In genomic region chr3:52770581-52771333, GRCh38 we compare ENCODE assay signal across 8 cellular contexts. TPM values are rescaled to one million over a fixed set of nuclear protein-coding genes. Genes with fewer than 3 reads are reported as not detected.
DNase-seq lines count a peak whose midpoint lies in the region; ATAC-seq and TF ChIP-seq lines count a peak whose summit lies in the region.

TSS of gene NEK4 (minus strand) at chr3:52770940. CDS start at chr3:52770746, 194 bp downstream.

- peaks cover 1% of the 10 kb centered on the region for H3K36me3 Mint-ChIP-seq in progenitor cell of endocrine pancreas (ENCODE audit: insufficient read depth)

- peak within 1 kb of the TSS; percentile 87 for H3K27ac ChIP-seq in left ventricle myocardium inferior (replicated peaks)
- peak within 1 kb of the TSS; percentile 82 for H3K27ac ChIP-seq in upper lobe of right lung

- TF ChIP-seq POLR2A in GM15510 (IDR thresholded peaks at IDR 0.05; ENCODE audit: borderline replicate concordance, extremely low read depth, insufficient read length): peak; percentile 90

- peak within 1 kb of the TSS; percentile 95 for H3K4me3 ChIP-seq in left ventricle myocardium inferior
- peak within 1 kb of the TSS; percentile 87 for H3K4me3 ChIP-seq in upper lobe of right lung

- H3K4me1 ChIP-seq in left ventricle myocardium inferior (peaks cover 26% of the 10 kb centered on the region), upper lobe of right lung (peaks cover 14% of the 10 kb centered on the region)

- H3K4me1 Mint-ChIP-seq in progenitor cell of endocrine pancreas (ENCODE audit: low read depth): peaks cover 21% of the 10 kb centered on the region

- no peaks in the 10 kb centered on the region for H3K9me3 Mint-ChIP-seq in progenitor cell of endocrine pancreas (ENCODE audit: low read depth)

- peak within 1 kb of the TSS; percentile 92 for H3K4me3 Mint-ChIP-seq in progenitor cell of endocrine pancreas (ENCODE audit: low read depth)

- peak; percentile 88 for ATAC-seq in HG02884 (IDR thresholded peaks at IDR 0.05; ENCODE audit: unreplicated experiment)
- peak; percentile 99 for ATAC-seq in upper lobe of right lung

- H3K36me3 ChIP-seq in left ventricle myocardium inferior: peaks cover 25% of the 10 kb centered on the region
- peaks cover 16% of the 10 kb centered on the region for H3K36me3 ChIP-seq in upper lobe of right lung

- no peaks in the 10 kb centered on the region for H3K27me3 Mint-ChIP-seq in progenitor cell of endocrine pancreas

- H3K9me3 ChIP-seq in left ventricle myocardium inferior (replicated peaks) (no peaks in the 10 kb centered on the region), upper lobe of right lung (no peaks in the 10 kb centered on the region)

- TF ChIP-seq CTCF in left ventricle myocardium inferior (IDR thresholded peaks at IDR 0.05; ENCODE audit: borderline replicate concordance) (no peak), progenitor cell of endocrine pancreas (IDR thresholded peaks at IDR 0.05; ENCODE audit: unreplicated experiment) (no peak), upper lobe of right lung (IDR thresholded peaks at IDR 0.05) (no peak)

- intact Hi-C loops in T-helper 1 cell treated with Interleukin-12 subunit alpha and Interleukin-12 subunit beta and Interleukin-4 antibody, amounts not matched to agents 30 ng/mL and 1 ng/mL, for 36 hours (cut with micrococcal nuclease): loop anchor here (1.0 to 2.0 kb wide), 6 partner anchors 50 to 576 kb away; partner anchors contain the start of genes DCP1A, GNL3, SPCS1 and STIMATE
- intact Hi-C loops in left ventricle myocardium inferior (cut with micrococcal nuclease) (no loop called here), upper lobe of right lung (cut with DNase I) (no loop called here)

- H3K27ac Mint-ChIP-seq in progenitor cell of endocrine pancreas: peak within 1 kb of the TSS; percentile 99

- peak; percentile 54 for DNase-seq in NCI-H1694 (lab: John Stamatoyannopoulos, UW)
- peak; percentile 69 for DNase-seq in amniotic stem cell (lab: John Stamatoyannopoulos, UW)
- DNase-seq in left ventricle myocardium inferior: peak; percentile 94
- peak; percentile 85 for DNase-seq in progenitor cell of endocrine pancreas (ENCODE audit: low spot score, unreplicated experiment)
- peak; percentile 97 for DNase-seq in upper lobe of right lung

- H3K27me3 ChIP-seq in left ventricle myocardium inferior (ENCODE audit: low read depth) (no peaks in the 10 kb centered on the region), upper lobe of right lung (no peaks in the 10 kb centered on the region)

RNA-seq across cellular contexts. Expression of gene NEK4, which starts in this region (rescaled TPM):
- 25.1 and 27.5 TPM in 2 replicates for total RNA-seq in T-helper 1 cell treated with Interleukin-12 subunit alpha and Interleukin-12 subunit beta and Interleukin-4 antibody, amounts not matched to agents 30 ng/mL and 1 ng/mL, for 36 hours
- total RNA-seq in left ventricle myocardium inferior (17.7 TPM), progenitor cell of endocrine pancreas (49.8 and 51.1 TPM in 2 replicates), upper lobe of right lung (27.2 TPM)

Comparison
In these comparisons a context has a peak if more than half of its experiments do, and no peak if none do; other contexts are left out.
1. Peak in every context shown above with its lines: DNase-seq, ATAC-seq, H3K4me3 ChIP-seq and H3K27ac ChIP-seq.